ENCODE assay signal across 15 cellular contexts in the genomic region with DNA sequence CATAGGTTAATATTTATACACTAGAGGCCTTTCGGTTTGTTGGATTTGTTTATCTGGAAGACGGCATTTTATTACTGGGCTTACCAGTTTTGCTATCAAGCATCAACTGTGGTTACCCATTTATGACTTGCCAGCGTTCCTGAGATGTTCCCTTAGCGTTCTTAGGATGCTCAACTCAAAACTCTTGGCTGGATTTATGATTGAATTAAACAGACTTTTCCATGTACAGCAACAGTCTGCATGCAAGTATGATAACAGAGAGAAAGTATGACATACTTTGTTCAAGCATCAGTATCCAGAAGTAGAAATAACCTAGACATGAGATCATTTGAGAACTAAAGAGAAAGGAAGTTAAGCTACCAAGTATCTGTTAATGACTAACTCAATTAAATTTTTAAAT. TPM values are rescaled to one million over a fixed set of nuclear protein-coding genes. Genes with fewer than 3 reads are reported as not detected.
DNase-seq lines count a peak whose midpoint lies in the region; ATAC-seq, FAIRE-seq and TF ChIP-seq lines count a peak whose summit lies in the region.
"Had no signal": no experiment of that assay in that cellular context is flagged by ENCODE, and none has a peak within 500 bp of the region (broad histone marks: within the 10 kb centered on the region; RNA-seq: fewer than 3 reads in every experiment).

No MANE protein-coding gene starts in this region.

- TF ChIP-seq CTCF in brain microvascular endothelial cell (IDR thresholded peaks at IDR 0.05; ENCODE audit: low read depth, low read length, missing control alignments) (no peak), kidney (IDR thresholded peaks at IDR 0.05; ENCODE audit: borderline replicate concordance, extremely low read depth, insufficient read depth) (no peak), stomach (IDR thresholded peaks at IDR 0.05) (no peak), endothelial cell (IDR thresholded peaks at IDR 0.05; ENCODE audit: unreplicated experiment) (no peak)

- H3K4me3 ChIP-seq in brain microvascular endothelial cell (ENCODE audit: low read depth, low read length) = no peak overlapping the region
- H3K4me3 ChIP-seq in kidney (ENCODE audit: low read length in 2 of 2) = no peak overlapping the region
- H3K4me3 ChIP-seq in stomach = no peak overlapping the region
- H3K4me3 ChIP-seq: psoas muscle had no signal

- no peak overlapping the region for H3K27ac Mint-ChIP-seq in endothelial cell (ENCODE audit: unreplicated experiment)
- H3K27ac Mint-ChIP-seq: activated naive CD8-positive, alpha-beta T cell treated with anti-CD3 and anti-CD28 coated beads for 36 hours; T-helper 2 cell treated with Interferon-gamma antibody and Interleukin-4, amounts not matched to agents 5 μg/mL and 100 μg/mL, for 36 hours had no signal

- intact Hi-C loops in kidney (cut with DNase I) (no loop called here), stomach (cut with DNase I; ENCODE audit: low total_unique reads) (no loop called here)

- FAIRE-seq in H54 (lab: Jason Lieb, UNC) = peak; percentile 11
- FAIRE-seq in kidney (lab: Jason Lieb, UNC) = peak; percentile 8
- FAIRE-seq: G401.6, keratinocyte had no signal

- peaks cover 4% of the 10 kb centered on the region for H3K9me3 Mint-ChIP-seq in endothelial cell (ENCODE audit: unreplicated experiment)
- H3K9me3 Mint-ChIP-seq: T-helper 2 cell treated with Interferon-gamma antibody and Interleukin-4, amounts not matched to agents 5 μg/mL and 100 μg/mL, for 36 hours had no signal

- H3K27ac ChIP-seq in brain microvascular endothelial cell (peak overlapping the region; percentile 91), kidney (ENCODE audit: low read depth in 2 of 2, low read length in 2 of 2) (peak overlapping the region; percentile 43 to 68), stomach (peak overlapping the region in 4 of 5 donors; percentile 43 to 79 (median 68))
- H3K27ac ChIP-seq: psoas muscle had no signal

- H3K27me3 Mint-ChIP-seq in endothelial cell (ENCODE audit: unreplicated experiment) = peaks cover 5% of the 10 kb centered on the region

- DNase-seq in H54 (ENCODE audit: insufficient read length, low spot score) (peak; percentile 47), brain microvascular endothelial cell (peak; percentile 91), kidney (no peak), stomach (no peak), endothelial cell (ENCODE audit: low spot score) (no peak), HuH-7 (ENCODE audit: low spot score) (no peak)
- DNase-seq: activated CD8-positive, alpha-beta memory T cell treated with anti-CD3 and anti-CD28 coated beads for 24 hours; activated naive CD8-positive, alpha-beta T cell treated with anti-CD3 and anti-CD28 coated beads for 36 hours; NCI-H2029; psoas muscle had no signal

- TF ChIP-seq EP300 in stomach (IDR thresholded peaks at IDR 0.05) = no peak

- H3K4me1 ChIP-seq in kidney (ENCODE audit: control insufficient read depth in 1 of 2, insufficient read depth in 1 of 2, low read depth in 1 of 2, low read length in 2 of 2) = peaks cover 11 to 14% of the 10 kb centered on the region in 2 donors
- H3K4me1 ChIP-seq in stomach = peaks cover 5 to 35% (median 14%) of the 10 kb centered on the region in 4 donors
- H3K4me1 ChIP-seq: psoas muscle had no signal

- peaks cover 33% of the 10 kb centered on the region for H3K36me3 Mint-ChIP-seq in endothelial cell (ENCODE audit: low read depth, unreplicated experiment)

- 17 to 36% (median 28%) methylated on average over 4 of the region's 4 CpGs for WGBS in stomach, 5 donors

- TF ChIP-seq POLR2A in H54 (IDR thresholded peaks at IDR 0.05; ENCODE audit: low read depth, low read length) (no peak), stomach (IDR thresholded peaks at IDR 0.05) (no peak)

- H3K9me3 ChIP-seq in kidney (ENCODE audit: control insufficient read depth in 1 of 2, low read length in 2 of 2) = peaks cover 0 to 9% of the 10 kb centered on the region in 2 donors
- H3K9me3 ChIP-seq in stomach = peaks cover 0 to 16% (median 11%) of the 10 kb centered on the region in 4 donors

- no peak overlapping the region for H3K9ac ChIP-seq in kidney (ENCODE audit: low read length in 2 of 2)

- in situ Hi-C loops in brain microvascular endothelial cell (cut with HindIII; ENCODE audit: low pct_ligation_motif_present, low sequenced_read_pairs) = no loop called here

- H3K27me3 ChIP-seq in brain microvascular endothelial cell (replicated peaks) (no peaks in the 10 kb centered on the region), stomach (no peaks in the 10 kb centered on the region)

- no peak overlapping the region for H3K4me3 Mint-ChIP-seq in endothelial cell (ENCODE audit: unreplicated experiment)
- H3K4me3 Mint-ChIP-seq: activated naive CD8-positive, alpha-beta T cell treated with anti-CD3 and anti-CD28 coated beads for 36 hours; T-helper 2 cell treated with Interferon-gamma antibody and Interleukin-4, amounts not matched to agents 5 μg/mL and 100 μg/mL, for 36 hours had no signal

- H3K36me3 ChIP-seq in brain microvascular endothelial cell (replicated peaks) (no peaks in the 10 kb centered on the region), kidney (ENCODE audit: control insufficient read depth in 1 of 2, insufficient read depth in 2 of 2, low read length in 2 of 2) (no peaks in the 10 kb centered on the region), stomach (no peaks in the 10 kb centered on the region)

- ATAC-seq in HG03159 (IDR thresholded peaks at IDR 0.05; ENCODE audit: unreplicated experiment) = no peak

- H3K4me1 Mint-ChIP-seq in endothelial cell (ENCODE audit: unreplicated experiment) = peaks cover 4% of the 10 kb centered on the region
- H3K4me1 Mint-ChIP-seq: activated naive CD8-positive, alpha-beta T cell treated with anti-CD3 and anti-CD28 coated beads for 36 hours had no signal

RNA-seq across cellular contexts. Expression of gene RNF113B, which starts 29.9 kb away (rescaled TPM):
- total RNA-seq in kidney (not detected), stomach (not detected), endothelial cell (ENCODE audit: unreplicated experiment) (not detected)
- polyA plus RNA-seq in kidney (ENCODE audit: insufficient read depth, low read depth, low replicate concordance) (not detected), stomach (not detected)
- total RNA-seq: activated naive CD8-positive, alpha-beta T cell treated with anti-CD3 and anti-CD28 coated beads for 36 hours; OCI-LY7; psoas muscle had no signal
- polyA plus RNA-seq: keratinocyte, psoas muscle had no signal

Comparison
In these comparisons a context has a peak if more than half of its experiments do, and no peak if none do; other contexts are left out.
1. DNase-seq: peak in H54 (single experiment) and brain microvascular endothelial cell (single experiment); none in kidney (single experiment), stomach (single experiment), endothelial cell (single experiment) and HuH-7 (single experiment).
2. Peak in every context shown above with its lines, with median percentiles within 50 percentile points of each other: H3K27ac ChIP-seq.